Comparison of ENCODE assay signal across 8 cellular contexts in the genomic region with DNA sequence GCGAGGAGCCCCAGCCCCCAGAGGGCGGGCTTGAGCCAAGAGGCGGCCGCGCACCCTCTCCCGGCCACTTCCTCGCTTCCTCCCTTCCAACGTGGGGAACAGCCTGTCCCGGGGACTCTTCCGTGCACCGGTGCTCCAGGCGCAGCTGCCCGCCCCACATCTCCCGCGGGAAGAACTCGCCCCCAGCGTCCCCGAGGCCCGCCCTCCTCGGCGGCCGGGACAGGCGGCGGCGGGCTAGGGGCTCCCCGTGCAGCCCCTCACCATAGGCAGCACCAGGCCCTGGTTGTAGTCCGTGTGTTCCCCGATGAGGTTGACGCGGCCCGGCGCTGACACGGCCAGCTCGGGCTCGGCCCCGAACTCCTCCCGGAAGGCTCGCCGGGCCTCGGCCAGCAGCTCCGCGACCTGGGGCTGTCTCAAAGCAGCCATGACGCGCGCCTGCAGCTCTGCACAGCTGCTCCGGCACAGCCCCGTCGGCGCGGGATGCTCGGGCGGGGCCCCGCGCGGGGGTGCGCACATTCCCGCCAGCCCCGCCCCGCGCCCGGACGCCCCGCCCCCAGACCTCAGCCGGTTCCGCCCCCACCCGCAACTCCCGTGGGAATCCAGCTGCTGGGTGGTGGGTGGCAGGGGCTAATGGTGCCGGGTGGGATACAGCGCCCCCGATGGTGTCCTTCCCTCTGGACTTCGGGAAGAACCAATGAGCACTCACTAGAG. TPM values are rescaled to one million over a fixed set of nuclear protein-coding genes. Genes with fewer than 3 reads are reported as not detected.
A peak's percentile ranks its signal among the peaks of the same experiment; 100 is the strongest.
DNase-seq lines count a peak whose midpoint lies in the region; ATAC-seq lines count a peak whose summit lies in the region.

A gene (minus strand): TSS at position 482 of the 711 bp plus-strand sequence. CDS start 56 bp downstream, at position 426.

- in situ Hi-C loops in Caki2 (cut with HindIII; ENCODE audit: low pct_unique_long_range_greater_than_20kb, low sequenced_read_pairs), result no loop called here

- peak; percentile 49 for DNase-seq in Caki2 (ENCODE audit: low read depth)
- DNase-seq in T-helper 1 cell, result peak; percentile 58 to 81 (median 69)
- DNase-seq in amniotic stem cell (lab: John Stamatoyannopoulos, UW), result peak; percentile 54
- DNase-seq in left ventricle myocardium superior, result peak; percentile 88
- DNase-seq in putamen (ENCODE audit: low spot score), result peak; percentile 64

- intact Hi-C loops in left ventricle myocardium superior (cut with micrococcal nuclease), result no loop called here

- peaks cover 0 to 11% (median 7%) of the 10 kb centered on the region in 3 donors for H3K4me1 Mint-ChIP-seq in IgD-negative memory B cell

- H3K27ac Mint-ChIP-seq in IgD-negative memory B cell, result peak within 1 kb of the TSS; percentile 35 to 67 (median 42)

- no peaks in the 10 kb centered on the region for H3K27me3 Mint-ChIP-seq in IgD-negative memory B cell

- no peaks in the 10 kb centered on the region for H3K9me3 Mint-ChIP-seq in IgD-negative memory B cell

- H3K4me3 Mint-ChIP-seq in IgD-negative memory B cell, result peak within 1 kb of the TSS; percentile 81 to 91 (median 87)

- no peaks in the 10 kb centered on the region for H3K36me3 Mint-ChIP-seq in IgD-negative memory B cell

- ATAC-seq in GM19467 (IDR thresholded peaks at IDR 0.05; ENCODE audit: unreplicated experiment), result peak; percentile 57
- ATAC-seq in left ventricle myocardium superior, result peak; percentile 91
- no peak for ATAC-seq in HG03378 (IDR thresholded peaks at IDR 0.05; ENCODE audit: unreplicated experiment)

RNA-seq across cellular contexts. Expression of the gene that starts here (rescaled TPM):
- 45.8 and 57.3 TPM in 2 replicates for total RNA-seq in Caki2 (2014; rRNA removed; shearing (Covaris generic); ENCODE audit: low replicate concordance)
- polyA plus RNA-seq in IgD-negative memory B cell, result 18.6 TPM
- 20.2 TPM for total RNA-seq in left ventricle myocardium superior
